31 cellular contexts compared by ENCODE assay signal in the genomic region with DNA sequence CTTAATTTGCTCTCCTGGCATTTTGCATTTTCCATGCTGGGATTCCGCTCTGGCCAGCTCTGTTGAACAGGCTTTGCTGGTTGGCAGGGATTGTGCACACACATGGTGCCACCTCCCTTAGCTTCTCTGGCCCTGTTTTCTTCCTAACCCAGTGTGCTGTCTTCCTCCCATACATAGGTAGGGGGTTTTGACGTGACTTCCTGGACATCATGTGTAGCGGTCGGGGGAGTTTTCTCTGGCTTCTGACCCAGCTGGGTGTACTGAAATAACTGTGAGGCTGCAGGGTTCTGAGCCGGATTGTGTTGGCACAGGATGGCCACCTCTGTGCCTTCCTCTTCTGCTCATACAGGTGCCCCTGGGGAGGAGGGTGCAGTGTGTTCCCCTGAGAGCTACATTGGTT. TPM values are rescaled to one million over a fixed set of nuclear protein-coding genes. Genes with fewer than 3 reads are reported as not detected.
DNase-seq lines count a peak whose midpoint lies in the region; ATAC-seq, FAIRE-seq and TF ChIP-seq lines count a peak whose summit lies in the region.
"Had no signal": no experiment of that assay in that cellular context is flagged by ENCODE, and none has a peak within 500 bp of the region (broad histone marks: within the 10 kb centered on the region; RNA-seq: fewer than 3 reads in every experiment).

No MANE protein-coding gene starts in this region.

- H3K79me2 ChIP-seq in OCI-LY1 (ENCODE audit: insufficient read depth, low read length) = no peaks in the 10 kb centered on the region

- no peaks in the 10 kb centered on the region for H3F3A ChIP-seq in OCI-LY1 (ENCODE audit: insufficient read depth, low read length)

- no peak for ATAC-seq in sciatic nerve
- ATAC-seq: activated CD8-positive, alpha-beta T cell treated with anti-CD3 and anti-CD28 coated beads, Interleukin-2, amount 10 ng/mL, durations not matched to agents 7 days and 5 days; activated T-helper 17 cell treated with anti-CD3 and anti-CD28 coated beads, Interleukin-2, amount 50 U/mL, for 72 hours; left colon; stimulated activated naive CD8-positive, alpha-beta T cell treated with anti-CD3 and anti-CD28 coated beads, Interleukin-15, Interleukin-2, amounts not matched to agents 100 U/mL and 50 U/mL, for 24 hours had no signal

- no peaks in the 10 kb centered on the region for H4K20me1 ChIP-seq in OCI-LY1 (ENCODE audit: insufficient read depth, low read length)

- H3K27ac ChIP-seq in OCI-LY1 (ENCODE audit: low read depth, low read length, poor library complexity, severe bottlenecking) (peak overlapping the region; percentile 12), small intestine (ENCODE audit: low read depth in 1 of 2, low read length in 1 of 2) (no peak overlapping the region)
- H3K27ac ChIP-seq: brain microvascular endothelial cell, SJCRH30, skin epidermis, thoracic aorta, WERI-Rb-1 had no signal

- intact Hi-C loops in sciatic nerve (cut with DNase I) = no loop called here

- no peak overlapping the region for H2AFZ ChIP-seq in OCI-LY1 (ENCODE audit: low read length)

- WGBS in small intestine, 3 donors = 66 to 80% (median 71%) methylated on average over 5 of the region's 5 CpGs

- no peak overlapping the region for H3K9ac ChIP-seq in OCI-LY1 (ENCODE audit: low read length)

- FAIRE-seq in small intestine (lab: Jason Lieb, UNC) = no peak
- FAIRE-seq: colon, RCC 7860 had no signal

- H3K9me3 ChIP-seq in OCI-LY1 (ENCODE audit: low read length) (no peaks in the 10 kb centered on the region), small intestine (ENCODE audit: control insufficient read depth, low read depth) (no peaks in the 10 kb centered on the region)
- H3K9me3 ChIP-seq: SJCRH30, thoracic aorta had no signal

- no peak overlapping the region for H3K4me3 ChIP-seq in GM12865 (ENCODE audit: low read depth, low read length)
- no peak overlapping the region for H3K4me3 ChIP-seq in OCI-LY1 (ENCODE audit: low read depth, low read length, poor library complexity, severe bottlenecking)
- no peak overlapping the region for H3K4me3 ChIP-seq in small intestine (ENCODE audit: low read depth in 1 of 2, low read length in 2 of 2)
- H3K4me3 ChIP-seq: SJCRH30, skin epidermis, thoracic aorta had no signal

- no peaks in the 10 kb centered on the region for H3K36me3 ChIP-seq in OCI-LY1 (ENCODE audit: insufficient read depth, low read length)
- no peaks in the 10 kb centered on the region for H3K36me3 ChIP-seq in small intestine (ENCODE audit: control insufficient read depth in 2 of 2, insufficient read depth in 2 of 2, low read length in 2 of 2)
- H3K36me3 ChIP-seq: brain microvascular endothelial cell, SJCRH30, thoracic aorta had no signal

- peaks cover 8% of the 10 kb centered on the region for H3K4me1 ChIP-seq in OCI-LY1 (ENCODE audit: insufficient read depth, low read length, severe bottlenecking)
- no peaks in the 10 kb centered on the region for H3K4me1 ChIP-seq in small intestine (ENCODE audit: control insufficient read depth in 2 of 2, insufficient read depth in 1 of 2, low read depth in 1 of 2, low read length in 1 of 2)
- H3K4me1 ChIP-seq: SJCRH30 had no signal

- TF ChIP-seq CTCF in GM12865 (IDR thresholded peaks at IDR 0.05; ENCODE audit: insufficient read depth, low read depth, low read length, missing control alignments) (no peak), OCI-LY1 (IDR thresholded peaks at IDR 0.05; ENCODE audit: low read length) (no peak)

- H3K27me3 ChIP-seq in OCI-LY1 (ENCODE audit: insufficient read depth, low read length) (no peaks in the 10 kb centered on the region; the same call in 1 of the 2 replicates), small intestine (ENCODE audit: control insufficient read depth in 2 of 2, insufficient read depth in 2 of 2, low read length in 2 of 2) (no peaks in the 10 kb centered on the region)
- H3K27me3 ChIP-seq: brain microvascular endothelial cell, SJCRH30 had no signal

- DNase-seq in GM12865 (ENCODE audit: low read depth) (peak; percentile 63), cerebellum (ENCODE audit: low spot score) (peak; percentile 87), sciatic nerve (ENCODE audit: low spot score) (peak; percentile 14), small intestine (no peak), GM03348 (ENCODE audit: low spot score) (no peak)
- no peak for DNase-seq in activated CD8-positive, alpha-beta memory T cell treated with anti-CD3 and anti-CD28 coated beads for 24 hours
- DNase-seq: activated CD4-positive, alpha-beta T cell treated with anti-CD3 and anti-CD28 coated beads for 4 hours; activated CD8-positive, alpha-beta T cell treated with anti-CD3 and anti-CD28 coated beads, Interleukin-2, amount 10 ng/mL, durations not matched to agents 7 days and 5 days; activated naive CD4-positive, alpha-beta T cell treated with anti-CD3 and anti-CD28 coated beads, Interleukin-2, amount 50 U/mL, for 16 hours; amniotic stem cell; brain microvascular endothelial cell; effector CD8-positive, alpha-beta T cell; GOT3; immature natural killer cell; left colon; NCI-H1417 treated with DMSO at 0.1 percent for 48 hours; NCI-H2029 treated with DMSO at 0.1 percent for 48 hours; NCI-H526 treated with DMSO at 0.1 percent for 48 hours; nephron progenitor cell; retina; SJCRH30; stimulated activated CD4-positive, alpha-beta T cell treated with anti-CD3 and anti-CD28 coated beads, Interleukin-1b, Interleukin-23, amount 100 ng/mL, for 48 hours; stimulated activated naive CD8-positive, alpha-beta T cell treated with anti-CD3 and anti-CD28 coated beads, Interleukin-15, Interleukin-2, amounts not matched to agents 100 U/mL and 50 U/mL, for 24 hours; T1000; WERI-Rb-1 had no signal

- no peaks in the 10 kb centered on the region for H3K9me2 ChIP-seq in OCI-LY1 (ENCODE audit: low read depth, low read length)

- no peak overlapping the region; the same call in 1 of the 2 replicates for H3K4me2 ChIP-seq in OCI-LY1 (ENCODE audit: low read length)

RNA-seq across cellular contexts. Expression of gene C14orf132, which starts 25.7 kb away (rescaled TPM):
- total RNA-seq in cerebellum = 91.6 TPM
- 18.7 TPM for total RNA-seq in sciatic nerve
- polyA plus RNA-seq in small intestine = 10 to 100 TPM in 1 of 3 donors, 1 to 10 TPM in 1, under 1 TPM in 1; 0.45 to 10.1 (median 1.4) TPM
- total RNA-seq: SJCRH30 had no signal
- polyA plus RNA-seq: immature natural killer cell had no signal

Comparison
In these comparisons a context has a peak if more than half of its experiments do, and no peak if none do; other contexts are left out.
1. DNase-seq: peak in GM12865 (single experiment), cerebellum (single experiment) and sciatic nerve (single experiment); none in activated CD8-positive, alpha-beta memory T cell treated with anti-CD3 and anti-CD28 coated beads for 24 hours (single experiment), small intestine (single experiment) and GM03348 (single experiment).